ENCODE assay signal across 1 cellular context in the genomic region with DNA sequence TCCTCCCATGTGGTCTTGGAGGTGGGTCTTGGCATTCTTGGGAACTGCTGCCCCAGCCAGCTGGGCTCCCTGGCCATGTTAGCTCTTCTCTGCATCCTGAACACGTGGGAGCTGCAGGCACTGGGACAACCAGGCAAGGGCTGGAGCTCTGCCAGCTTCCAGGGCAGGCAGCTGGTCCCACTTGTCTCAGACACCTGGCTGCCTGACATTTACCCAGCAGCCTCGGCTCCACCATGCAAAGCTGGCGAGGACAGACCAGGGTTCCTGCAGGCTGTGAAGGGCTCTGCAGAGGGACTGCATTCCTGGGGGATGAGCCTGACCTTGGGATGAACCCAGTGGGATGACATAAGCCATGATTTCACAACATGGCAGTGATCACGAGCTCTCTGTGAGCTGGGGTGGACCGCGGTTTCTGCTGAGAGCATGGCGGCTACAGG.
TF ChIP-seq lines count a peak whose summit lies in the region.

No MANE protein-coding gene starts in this region.

TF ChIP-seq in HEK293, 187 proteins besides CTCF, POLR2A, EP300 and RAD21 (continued from another document and continues in another):
- TF ChIP-seq, protein P1, sequence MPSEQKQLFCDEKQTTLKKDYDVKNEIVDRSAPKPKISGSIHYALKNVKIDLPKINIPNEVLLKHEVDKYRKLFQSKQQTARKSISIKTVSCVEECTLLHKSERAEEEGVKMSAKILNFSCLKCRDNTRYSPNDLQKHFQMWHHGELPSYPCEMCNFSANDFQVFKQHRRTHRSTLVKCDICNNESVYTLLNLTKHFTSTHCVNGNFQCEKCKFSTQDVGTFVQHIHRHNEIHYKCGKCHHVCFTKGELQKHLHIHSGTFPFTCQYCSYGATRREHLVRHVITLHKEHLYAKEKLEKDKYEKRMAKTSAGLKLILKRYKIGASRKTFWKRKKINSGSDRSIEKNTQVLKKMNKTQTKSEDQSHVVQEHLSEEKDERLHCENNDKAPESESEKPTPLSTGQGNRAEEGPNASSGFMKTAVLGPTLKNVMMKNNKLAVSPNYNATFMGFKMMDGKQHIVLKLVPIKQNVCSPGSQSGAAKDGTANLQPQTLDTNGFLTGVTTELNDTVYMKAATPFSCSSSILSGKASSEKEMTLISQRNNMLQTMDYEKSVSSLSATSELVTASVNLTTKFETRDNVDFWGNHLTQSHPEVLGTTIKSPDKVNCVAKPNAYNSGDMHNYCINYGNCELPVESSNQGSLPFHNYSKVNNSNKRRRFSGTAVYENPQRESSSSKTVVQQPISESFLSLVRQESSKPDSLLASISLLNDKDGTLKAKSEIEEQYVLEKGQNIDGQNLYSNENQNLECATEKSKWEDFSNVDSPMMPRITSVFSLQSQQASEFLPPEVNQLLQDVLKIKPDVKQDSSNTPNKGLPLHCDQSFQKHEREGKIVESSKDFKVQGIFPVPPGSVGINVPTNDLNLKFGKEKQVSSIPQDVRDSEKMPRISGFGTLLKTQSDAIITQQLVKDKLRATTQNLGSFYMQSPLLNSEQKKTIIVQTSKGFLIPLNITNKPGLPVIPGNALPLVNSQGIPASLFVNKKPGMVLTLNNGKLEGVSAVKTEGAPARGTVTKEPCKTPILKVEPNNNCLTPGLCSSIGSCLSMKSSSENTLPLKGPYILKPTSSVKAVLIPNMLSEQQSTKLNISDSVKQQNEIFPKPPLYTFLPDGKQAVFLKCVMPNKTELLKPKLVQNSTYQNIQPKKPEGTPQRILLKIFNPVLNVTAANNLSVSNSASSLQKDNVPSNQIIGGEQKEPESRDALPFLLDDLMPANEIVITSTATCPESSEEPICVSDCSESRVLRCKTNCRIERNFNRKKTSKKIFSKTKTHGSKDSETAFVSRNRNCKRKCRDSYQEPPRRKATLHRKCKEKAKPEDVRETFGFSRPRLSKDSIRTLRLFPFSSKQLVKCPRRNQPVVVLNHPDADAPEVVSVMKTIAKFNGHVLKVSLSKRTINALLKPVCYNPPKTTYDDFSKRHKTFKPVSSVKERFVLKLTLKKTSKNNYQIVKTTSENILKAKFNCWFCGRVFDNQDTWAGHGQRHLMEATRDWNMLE (tag by site-specific recombination; conservative IDR thresholded peaks at IDR 0.05; ENCODE audit: low read depth) = no peak
- TF ChIP-seq HOXA7 (CRISPR knock-in tag; IDR thresholded peaks at IDR 0.05; ENCODE audit: borderline replicate concordance) = no peak
- no peak for TF ChIP-seq EGR2 (tag by site-specific recombination; IDR thresholded peaks at IDR 0.05; ENCODE audit: low read depth)
- TF ChIP-seq ZNF501 (tag by site-specific recombination; IDR thresholded peaks at IDR 0.05) = no peak
- TF ChIP-seq ZFP37 (tag by site-specific recombination; IDR thresholded peaks at IDR 0.05) = peak; percentile 87; the same call in 1 of the 2 replicates
- TF ChIP-seq, protein P2, sequence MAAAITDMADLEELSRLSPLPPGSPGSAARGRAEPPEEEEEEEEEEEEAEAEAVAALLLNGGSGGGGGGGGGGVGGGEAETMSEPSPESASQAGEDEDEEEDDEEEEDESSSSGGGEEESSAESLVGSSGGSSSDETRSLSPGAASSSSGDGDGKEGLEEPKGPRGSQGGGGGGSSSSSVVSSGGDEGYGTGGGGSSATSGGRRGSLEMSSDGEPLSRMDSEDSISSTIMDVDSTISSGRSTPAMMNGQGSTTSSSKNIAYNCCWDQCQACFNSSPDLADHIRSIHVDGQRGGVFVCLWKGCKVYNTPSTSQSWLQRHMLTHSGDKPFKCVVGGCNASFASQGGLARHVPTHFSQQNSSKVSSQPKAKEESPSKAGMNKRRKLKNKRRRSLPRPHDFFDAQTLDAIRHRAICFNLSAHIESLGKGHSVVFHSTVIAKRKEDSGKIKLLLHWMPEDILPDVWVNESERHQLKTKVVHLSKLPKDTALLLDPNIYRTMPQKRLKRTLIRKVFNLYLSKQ (tag by site-specific recombination; IDR thresholded peaks at IDR 0.05; ENCODE audit: borderline replicate concordance) = no peak
- TF ChIP-seq ZNF596 (tag by site-specific recombination; IDR thresholded peaks at IDR 0.05) = no peak
- no peak for TF ChIP-seq ZNF510 (tag by site-specific recombination; IDR thresholded peaks at IDR 0.05; ENCODE audit: insufficient replicate concordance)
- TF ChIP-seq ZNF843 (tag by site-specific recombination; IDR thresholded peaks at IDR 0.05) = no peak
- TF ChIP-seq ZNF660 (tag by site-specific recombination; IDR thresholded peaks at IDR 0.05) = no peak
- TF ChIP-seq, protein P3, sequence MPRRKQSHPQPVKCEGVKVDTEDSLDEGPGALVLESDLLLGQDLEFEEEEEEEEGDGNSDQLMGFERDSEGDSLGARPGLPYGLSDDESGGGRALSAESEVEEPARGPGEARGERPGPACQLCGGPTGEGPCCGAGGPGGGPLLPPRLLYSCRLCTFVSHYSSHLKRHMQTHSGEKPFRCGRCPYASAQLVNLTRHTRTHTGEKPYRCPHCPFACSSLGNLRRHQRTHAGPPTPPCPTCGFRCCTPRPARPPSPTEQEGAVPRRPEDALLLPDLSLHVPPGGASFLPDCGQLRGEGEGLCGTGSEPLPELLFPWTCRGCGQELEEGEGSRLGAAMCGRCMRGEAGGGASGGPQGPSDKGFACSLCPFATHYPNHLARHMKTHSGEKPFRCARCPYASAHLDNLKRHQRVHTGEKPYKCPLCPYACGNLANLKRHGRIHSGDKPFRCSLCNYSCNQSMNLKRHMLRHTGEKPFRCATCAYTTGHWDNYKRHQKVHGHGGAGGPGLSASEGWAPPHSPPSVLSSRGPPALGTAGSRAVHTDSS (tag by site-specific recombination; IDR thresholded peaks at IDR 0.05) = no peak
- no peak for TF ChIP-seq ZNF777 (tag by site-specific recombination; IDR thresholded peaks at IDR 0.05; ENCODE audit: borderline replicate concordance)
- no peak for TF ChIP-seq ZIC2 (tag by site-specific recombination; IDR thresholded peaks at IDR 0.05)
- TF ChIP-seq, protein P4, sequence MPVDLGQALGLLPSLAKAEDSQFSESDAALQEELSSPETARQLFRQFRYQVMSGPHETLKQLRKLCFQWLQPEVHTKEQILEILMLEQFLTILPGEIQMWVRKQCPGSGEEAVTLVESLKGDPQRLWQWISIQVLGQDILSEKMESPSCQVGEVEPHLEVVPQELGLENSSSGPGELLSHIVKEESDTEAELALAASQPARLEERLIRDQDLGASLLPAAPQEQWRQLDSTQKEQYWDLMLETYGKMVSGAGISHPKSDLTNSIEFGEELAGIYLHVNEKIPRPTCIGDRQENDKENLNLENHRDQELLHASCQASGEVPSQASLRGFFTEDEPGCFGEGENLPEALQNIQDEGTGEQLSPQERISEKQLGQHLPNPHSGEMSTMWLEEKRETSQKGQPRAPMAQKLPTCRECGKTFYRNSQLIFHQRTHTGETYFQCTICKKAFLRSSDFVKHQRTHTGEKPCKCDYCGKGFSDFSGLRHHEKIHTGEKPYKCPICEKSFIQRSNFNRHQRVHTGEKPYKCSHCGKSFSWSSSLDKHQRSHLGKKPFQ (tag by site-specific recombination; IDR thresholded peaks at IDR 0.05) = no peak
- no peak for TF ChIP-seq ZNF24 (tag by site-specific recombination; IDR thresholded peaks at IDR 0.05)
- TF ChIP-seq ZNF658 (tag by site-specific recombination; IDR thresholded peaks at IDR 0.05) = no peak
- TF ChIP-seq, protein P5, sequence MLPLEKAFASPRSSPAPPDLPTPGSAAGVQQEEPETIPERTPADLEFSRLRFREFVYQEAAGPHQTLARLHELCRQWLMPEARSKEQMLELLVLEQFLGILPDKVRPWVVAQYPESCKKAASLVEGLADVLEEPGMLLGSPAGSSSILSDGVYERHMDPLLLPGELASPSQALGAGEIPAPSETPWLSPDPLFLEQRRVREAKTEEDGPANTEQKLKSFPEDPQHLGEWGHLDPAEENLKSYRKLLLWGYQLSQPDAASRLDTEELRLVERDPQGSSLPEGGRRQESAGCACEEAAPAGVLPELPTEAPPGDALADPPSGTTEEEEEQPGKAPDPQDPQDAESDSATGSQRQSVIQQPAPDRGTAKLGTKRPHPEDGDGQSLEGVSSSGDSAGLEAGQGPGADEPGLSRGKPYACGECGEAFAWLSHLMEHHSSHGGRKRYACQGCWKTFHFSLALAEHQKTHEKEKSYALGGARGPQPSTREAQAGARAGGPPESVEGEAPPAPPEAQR (tag by site-specific recombination; IDR thresholded peaks at IDR 0.05) = no peak
- no peak for TF ChIP-seq ZNF514 (tag by site-specific recombination; IDR thresholded peaks at IDR 0.05)
- TF ChIP-seq, protein P6, sequence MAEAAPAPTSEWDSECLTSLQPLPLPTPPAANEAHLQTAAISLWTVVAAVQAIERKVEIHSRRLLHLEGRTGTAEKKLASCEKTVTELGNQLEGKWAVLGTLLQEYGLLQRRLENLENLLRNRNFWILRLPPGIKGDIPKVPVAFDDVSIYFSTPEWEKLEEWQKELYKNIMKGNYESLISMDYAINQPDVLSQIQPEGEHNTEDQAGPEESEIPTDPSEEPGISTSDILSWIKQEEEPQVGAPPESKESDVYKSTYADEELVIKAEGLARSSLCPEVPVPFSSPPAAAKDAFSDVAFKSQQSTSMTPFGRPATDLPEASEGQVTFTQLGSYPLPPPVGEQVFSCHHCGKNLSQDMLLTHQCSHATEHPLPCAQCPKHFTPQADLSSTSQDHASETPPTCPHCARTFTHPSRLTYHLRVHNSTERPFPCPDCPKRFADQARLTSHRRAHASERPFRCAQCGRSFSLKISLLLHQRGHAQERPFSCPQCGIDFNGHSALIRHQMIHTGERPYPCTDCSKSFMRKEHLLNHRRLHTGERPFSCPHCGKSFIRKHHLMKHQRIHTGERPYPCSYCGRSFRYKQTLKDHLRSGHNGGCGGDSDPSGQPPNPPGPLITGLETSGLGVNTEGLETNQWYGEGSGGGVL (tag by site-specific recombination; IDR thresholded peaks at IDR 0.05) = no peak
- no peak; the same call in 1 of the 2 replicates for TF ChIP-seq ZFHX2 (tag by site-specific recombination; conservative IDR thresholded peaks at IDR 0.05)
- TF ChIP-seq, protein P7, sequence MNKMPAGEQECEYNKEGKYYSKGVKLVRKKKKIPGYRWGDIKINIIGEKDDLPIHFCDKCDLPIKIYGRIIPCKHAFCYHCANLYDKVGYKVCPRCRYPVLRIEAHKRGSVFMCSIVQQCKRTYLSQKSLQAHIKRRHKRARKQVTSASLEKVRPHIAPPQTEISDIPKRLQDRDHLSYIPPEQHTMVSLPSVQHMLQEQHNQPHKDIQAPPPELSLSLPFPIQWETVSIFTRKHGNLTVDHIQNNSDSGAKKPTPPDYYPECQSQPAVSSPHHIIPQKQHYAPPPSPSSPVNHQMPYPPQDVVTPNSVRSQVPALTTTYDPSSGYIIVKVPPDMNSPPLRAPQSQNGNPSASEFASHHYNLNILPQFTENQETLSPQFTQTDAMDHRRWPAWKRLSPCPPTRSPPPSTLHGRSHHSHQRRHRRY (tag by site-specific recombination; IDR thresholded peaks at IDR 0.05) = no peak
- TF ChIP-seq, protein P8, sequence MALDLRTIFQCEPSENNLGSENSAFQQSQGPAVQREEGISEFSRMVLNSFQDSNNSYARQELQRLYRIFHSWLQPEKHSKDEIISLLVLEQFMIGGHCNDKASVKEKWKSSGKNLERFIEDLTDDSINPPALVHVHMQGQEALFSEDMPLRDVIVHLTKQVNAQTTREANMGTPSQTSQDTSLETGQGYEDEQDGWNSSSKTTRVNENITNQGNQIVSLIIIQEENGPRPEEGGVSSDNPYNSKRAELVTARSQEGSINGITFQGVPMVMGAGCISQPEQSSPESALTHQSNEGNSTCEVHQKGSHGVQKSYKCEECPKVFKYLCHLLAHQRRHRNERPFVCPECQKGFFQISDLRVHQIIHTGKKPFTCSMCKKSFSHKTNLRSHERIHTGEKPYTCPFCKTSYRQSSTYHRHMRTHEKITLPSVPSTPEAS (tag by site-specific recombination; IDR thresholded peaks at IDR 0.05) = no peak
- TF ChIP-seq ZNF792 (tag by site-specific recombination; IDR thresholded peaks at IDR 0.05) = no peak
- peak; percentile 79 for TF ChIP-seq ZBTB17 (tag by site-specific recombination; IDR thresholded peaks at IDR 0.05)
- no peak for TF ChIP-seq ZNF473 (tag by site-specific recombination; IDR thresholded peaks at IDR 0.05)
- no peak for TF ChIP-seq ZNF292 (tag by site-specific recombination; IDR thresholded peaks at IDR 0.05; ENCODE audit: borderline replicate concordance, low read depth)
- TF ChIP-seq ZNF133 (tag by site-specific recombination; IDR thresholded peaks at IDR 0.05) = no peak
- TF ChIP-seq ZSCAN30 (tag by site-specific recombination; IDR thresholded peaks at IDR 0.05) = 0 out of 2 replicates have a peak, but pooled peaks have one; percentile 40
- TF ChIP-seq, protein P9, sequence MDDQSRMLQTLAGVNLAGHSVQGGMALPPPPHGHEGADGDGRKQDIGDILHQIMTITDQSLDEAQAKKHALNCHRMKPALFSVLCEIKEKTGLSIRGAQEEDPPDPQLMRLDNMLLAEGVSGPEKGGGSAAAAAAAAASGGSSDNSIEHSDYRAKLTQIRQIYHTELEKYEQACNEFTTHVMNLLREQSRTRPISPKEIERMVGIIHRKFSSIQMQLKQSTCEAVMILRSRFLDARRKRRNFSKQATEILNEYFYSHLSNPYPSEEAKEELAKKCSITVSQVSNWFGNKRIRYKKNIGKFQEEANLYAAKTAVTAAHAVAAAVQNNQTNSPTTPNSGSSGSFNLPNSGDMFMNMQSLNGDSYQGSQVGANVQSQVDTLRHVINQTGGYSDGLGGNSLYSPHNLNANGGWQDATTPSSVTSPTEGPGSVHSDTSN (CRISPR knock-in tag; IDR thresholded peaks at IDR 0.05) = 0 out of 2 replicates have a peak, but pooled peaks have one; percentile 53
- no peak for TF ChIP-seq ZNF529 (tag by site-specific recombination; IDR thresholded peaks at IDR 0.05; ENCODE audit: insufficient replicate concordance)
- no peak for TF ChIP-seq SALL2 (tag by site-specific recombination; IDR thresholded peaks at IDR 0.05; ENCODE audit: borderline replicate concordance)
- no peak for TF ChIP-seq ZNF37A (tag by site-specific recombination; IDR thresholded peaks at IDR 0.05)
- TF ChIP-seq, protein P10, sequence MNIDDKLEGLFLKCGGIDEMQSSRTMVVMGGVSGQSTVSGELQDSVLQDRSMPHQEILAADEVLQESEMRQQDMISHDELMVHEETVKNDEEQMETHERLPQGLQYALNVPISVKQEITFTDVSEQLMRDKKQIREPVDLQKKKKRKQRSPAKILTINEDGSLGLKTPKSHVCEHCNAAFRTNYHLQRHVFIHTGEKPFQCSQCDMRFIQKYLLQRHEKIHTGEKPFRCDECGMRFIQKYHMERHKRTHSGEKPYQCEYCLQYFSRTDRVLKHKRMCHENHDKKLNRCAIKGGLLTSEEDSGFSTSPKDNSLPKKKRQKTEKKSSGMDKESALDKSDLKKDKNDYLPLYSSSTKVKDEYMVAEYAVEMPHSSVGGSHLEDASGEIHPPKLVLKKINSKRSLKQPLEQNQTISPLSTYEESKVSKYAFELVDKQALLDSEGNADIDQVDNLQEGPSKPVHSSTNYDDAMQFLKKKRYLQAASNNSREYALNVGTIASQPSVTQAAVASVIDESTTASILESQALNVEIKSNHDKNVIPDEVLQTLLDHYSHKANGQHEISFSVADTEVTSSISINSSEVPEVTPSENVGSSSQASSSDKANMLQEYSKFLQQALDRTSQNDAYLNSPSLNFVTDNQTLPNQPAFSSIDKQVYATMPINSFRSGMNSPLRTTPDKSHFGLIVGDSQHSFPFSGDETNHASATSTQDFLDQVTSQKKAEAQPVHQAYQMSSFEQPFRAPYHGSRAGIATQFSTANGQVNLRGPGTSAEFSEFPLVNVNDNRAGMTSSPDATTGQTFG (tag by site-specific recombination; IDR thresholded peaks at IDR 0.05; ENCODE audit: borderline replicate concordance) = peak; percentile 25; the same call in 1 of the 2 replicates
- TF ChIP-seq ZNF23 (tag by site-specific recombination; IDR thresholded peaks at IDR 0.05; ENCODE audit: borderline replicate concordance) = no peak
- no peak for TF ChIP-seq ZNF214 (tag by site-specific recombination; IDR thresholded peaks at IDR 0.05; ENCODE audit: borderline replicate concordance)
- no peak for TF ChIP-seq ZNF426 (tag by site-specific recombination; IDR thresholded peaks at IDR 0.05)
- TF ChIP-seq SCRT2 (tag by site-specific recombination; IDR thresholded peaks at IDR 0.05) = no peak
- peak; percentile 65; the same call in 1 of the 2 replicates for TF ChIP-seq ZNF239 (tag by site-specific recombination; IDR thresholded peaks at IDR 0.05)
- TF ChIP-seq ZNF114 (tag by site-specific recombination; IDR thresholded peaks at IDR 0.05) = no peak
- peak; percentile 81 for TF ChIP-seq ZBTB48 (tag by site-specific recombination; IDR thresholded peaks at IDR 0.05)
